ENCODE assay signal across 8 cellular contexts in the genomic region with DNA sequence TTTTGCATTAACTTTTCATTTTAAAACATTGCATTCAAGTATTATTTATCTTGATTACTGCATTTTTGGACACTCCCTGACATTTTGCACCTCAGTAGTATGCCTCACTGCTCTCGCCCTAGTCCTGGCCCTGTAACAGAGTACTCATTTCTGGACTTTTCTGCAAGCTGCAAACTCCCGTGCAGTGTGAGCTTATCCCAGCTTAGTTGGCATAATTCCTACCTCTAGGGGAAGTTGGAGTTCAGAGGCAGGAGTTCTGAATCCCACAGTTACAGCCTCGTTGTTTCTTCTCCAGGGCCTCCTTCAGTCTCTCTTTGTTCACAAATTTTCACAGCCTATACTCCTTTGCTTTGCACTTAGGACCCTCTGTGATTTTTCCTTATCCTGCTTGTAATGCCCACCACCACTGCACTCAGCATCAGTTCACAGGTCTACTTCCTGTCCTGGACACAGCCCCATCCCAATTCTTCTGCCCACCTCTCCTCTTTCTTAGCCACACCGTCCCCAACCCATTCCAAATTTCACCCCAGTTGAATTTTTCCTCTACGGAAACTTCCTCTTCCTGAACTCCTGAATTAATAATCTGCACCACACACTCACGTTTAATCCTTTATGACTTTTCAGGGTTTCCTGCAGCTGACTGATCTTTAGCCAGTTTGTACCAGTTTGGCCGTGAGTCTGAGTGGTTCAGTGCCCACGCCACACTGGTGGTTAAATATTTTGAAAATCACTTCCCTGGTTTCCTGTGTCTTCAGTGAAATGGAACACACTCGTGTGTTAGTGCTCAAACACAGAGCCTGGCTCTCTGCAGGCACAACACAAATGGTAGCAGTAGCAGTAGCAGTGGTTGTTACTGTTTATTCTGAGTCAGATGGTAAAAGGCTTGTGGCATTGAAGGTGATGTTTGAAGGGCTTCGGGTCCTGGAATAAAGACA. TPM values are rescaled to one million over a fixed set of nuclear protein-coding genes. Genes with fewer than 3 reads are reported as not detected.
DNase-seq lines count a peak whose midpoint lies in the region; ATAC-seq and TF ChIP-seq lines count a peak whose summit lies in the region.

No MANE protein-coding gene starts in this region.

- DNase-seq in SK-N-SH (no peak), heart left ventricle (no peak), stromal cell of bone marrow (ENCODE audit: low read depth) (peak; percentile 27), suprapubic skin (ENCODE audit: low spot score in 2 of 2) (no peak), NCI-H510A (lab: John Stamatoyannopoulos, UW) (no peak), RKO (ENCODE audit: low spot score) (no peak)

- ATAC-seq in SK-N-SH treated with all-trans-retinoic acid at 6 μM for 48 hours (peak; percentile 78), heart left ventricle (peak; percentile 34 to 69 (median 50))

- H3F3A ChIP-seq in SK-N-SH (replicated peaks; ENCODE audit: insufficient read depth), result no peaks in the 10 kb centered on the region

- no peaks in the 10 kb centered on the region for H3K9me3 ChIP-seq in SK-N-SH
- no peaks in the 10 kb centered on the region for H3K9me3 ChIP-seq in heart left ventricle
- H3K9me3 ChIP-seq in suprapubic skin, result no peaks in the 10 kb centered on the region

- 66% methylated on average over 10 of the region's 10 CpGs for WGBS in SK-N-SH (ENCODE audit: low lambda C conversion rate)
- 47 to 61% (median 55%) methylated on average over 10 of the region's 10 CpGs for WGBS in heart left ventricle, 4 donors
- 55% methylated on average over 10 of the region's 10 CpGs for WGBS in suprapubic skin

- H3K36me3 ChIP-seq in SK-N-SH (replicated peaks in 1 of 2; ENCODE audit: control insufficient read depth in 1 of 2, insufficient read depth in 2 of 2, low read length in 1 of 2) (no peaks in the 10 kb centered on the region), heart left ventricle (no peaks in the 10 kb centered on the region), suprapubic skin (no peaks in the 10 kb centered on the region)

- TF ChIP-seq EP300 in SK-N-SH (IDR thresholded peaks at IDR 0.05; ENCODE audit: borderline replicate concordance in 1 of 2, low read depth in 1 of 2, low read length in 1 of 2), result no peak
- no peak for TF ChIP-seq EP300 in suprapubic skin (IDR thresholded peaks at IDR 0.05)

- H3K4me3 ChIP-seq in SK-N-SH (ENCODE audit: low read depth in 2 of 2, low read length in 1 of 2) (no peak overlapping the region), heart left ventricle (no peak overlapping the region), suprapubic skin (no peak overlapping the region)

- no peak overlapping the region for H3K4me2 ChIP-seq in SK-N-SH

- no peaks in the 10 kb centered on the region for H4K20me1 ChIP-seq in SK-N-SH (ENCODE audit: insufficient read depth)

- no peaks in the 10 kb centered on the region for H3K9me2 ChIP-seq in SK-N-SH

- H3K27me3 ChIP-seq in SK-N-SH (ENCODE audit: insufficient read depth) (no peaks in the 10 kb centered on the region), heart left ventricle (no peaks in the 10 kb centered on the region), suprapubic skin (no peaks in the 10 kb centered on the region)

- TF ChIP-seq CTCF in SK-N-SH (IDR thresholded peaks at IDR 0.05) (no peak; the same call in 1 of the 2 replicates), VCaP (conservative IDR thresholded peaks at IDR 0.05) (peak; percentile 40), heart left ventricle (IDR thresholded peaks at IDR 0.05) (peak in 5 of 12 donors; percentile 10 to 32 (median 22)), suprapubic skin (IDR thresholded peaks at IDR 0.05) (no peak)

- intact Hi-C loops in heart left ventricle (cut with DNase I), result loop anchor here in 2 of 10 donors (2.0 to 10.0 kb wide), 2 partner anchors 28 to 54 kb away; no protein-coding TSS in a partner anchor

- TF ChIP-seq RAD21 in SK-N-SH (IDR thresholded peaks at IDR 0.05; ENCODE audit: low read length), result no peak

- H3K4me1 ChIP-seq in SK-N-SH (ENCODE audit: control insufficient read depth in 1 of 2, insufficient read depth in 2 of 2, low read depth in 1 of 2, low read length in 1 of 2) (no peaks in the 10 kb centered on the region), heart left ventricle (peaks cover 0 to 26% (median 15%) of the 10 kb centered on the region in 12 donors), suprapubic skin (peaks cover 13% of the 10 kb centered on the region)

- H2AFZ ChIP-seq in SK-N-SH (ENCODE audit: low read depth), result no peak overlapping the region

- H3K9ac ChIP-seq in SK-N-SH, result no peak overlapping the region

- CTCF ChIA-PET in SK-N-SH (lab: Yijun Ruan, JAX), result interaction anchor here (1.4 kb wide), 1 partner anchor 28 kb away, joined by 4 read pairs; no protein-coding TSS in a partner anchor

- H3K79me2 ChIP-seq in SK-N-SH (ENCODE audit: insufficient read depth), result no peaks in the 10 kb centered on the region

- H3K27ac ChIP-seq in SK-N-SH (ENCODE audit: low read depth in 2 of 2, low read length in 1 of 2) (no peak overlapping the region), VCaP (peak overlapping the region; percentile 66), heart left ventricle (peak overlapping the region in 8 of 12 donors; percentile 17 to 61 (median 48)), suprapubic skin (no peak overlapping the region)

- no peak for TF ChIP-seq POLR2A in heart left ventricle (IDR thresholded peaks at IDR 0.05)
- TF ChIP-seq POLR2A in suprapubic skin (IDR thresholded peaks at IDR 0.05), result no peak

- POLR2A ChIA-PET in SK-N-SH (lab: Yijun Ruan, JAX), result no interaction called here

TF ChIP-seq in SK-N-SH treated with all-trans-retinoic acid at 6 μM for 48 hours, 23 proteins besides CTCF, POLR2A, EP300 and RAD21:
- TF ChIP-seq BACH2 (CRISPR knock-in tag; IDR thresholded peaks at IDR 0.05; ENCODE audit: borderline replicate concordance), result no peak
- TF ChIP-seq ISL1 (CRISPR knock-in tag; IDR thresholded peaks at IDR 0.05), result no peak
- no peak for TF ChIP-seq ZNF70 (CRISPR knock-in tag; IDR thresholded peaks at IDR 0.05)
- no peak for TF ChIP-seq TCF4 (CRISPR knock-in tag; IDR thresholded peaks at IDR 0.05; ENCODE audit: borderline replicate concordance)
- TF ChIP-seq ZNF565 (CRISPR knock-in tag; conservative IDR thresholded peaks at IDR 0.05; ENCODE audit: low read depth), result no peak
- no peak for TF ChIP-seq GLIS3 (CRISPR knock-in tag; IDR thresholded peaks at IDR 0.05)
- no peak for TF ChIP-seq OSR1 (CRISPR knock-in tag; IDR thresholded peaks at IDR 0.05)
- no peak for TF ChIP-seq ARNTL (CRISPR knock-in tag; IDR thresholded peaks at IDR 0.05; ENCODE audit: borderline replicate concordance, low read depth)
- TF ChIP-seq ZFP30 (CRISPR knock-in tag; IDR thresholded peaks at IDR 0.05), result no peak
- TF ChIP-seq ESRRG (CRISPR knock-in tag; IDR thresholded peaks at IDR 0.05), result no peak
- TF ChIP-seq ZNF8 (CRISPR knock-in tag; IDR thresholded peaks at IDR 0.05), result no peak
- TF ChIP-seq CSDC2 (CRISPR knock-in tag; IDR thresholded peaks at IDR 0.05), result no peak
TF ChIP-seq in SK-N-SH treated with all-trans-retinoic acid at 6 μM for 48 hours: peak in this region for 0.

TF ChIP-seq in SK-N-SH, 30 proteins besides CTCF, POLR2A, EP300 and RAD21:
- no peak for TF ChIP-seq SMC3 (IDR thresholded peaks at IDR 0.05; ENCODE audit: low read depth, low read length)
- no peak for TF ChIP-seq RCOR1 (IDR thresholded peaks at IDR 0.05; ENCODE audit: low read length)
- TF ChIP-seq MEF2A (IDR thresholded peaks at IDR 0.05; ENCODE audit: borderline replicate concordance, low read depth), result no peak
- no peak for TF ChIP-seq GATA2 (CRISPR knock-in tag; IDR thresholded peaks at IDR 0.05)
- TF ChIP-seq MXI1 (IDR thresholded peaks at IDR 0.05; ENCODE audit: low read depth, low read length), result no peak
- no peak for TF ChIP-seq TCF12 (IDR thresholded peaks at IDR 0.05)
- no peak for TF ChIP-seq NRF1 (IDR thresholded peaks at IDR 0.05; ENCODE audit: low read depth, low read length)
- no peak for TF ChIP-seq NFIC (IDR thresholded peaks at IDR 0.05; ENCODE audit: borderline replicate concordance)
- no peak for TF ChIP-seq EZH2phosphoT487 (IDR thresholded peaks at IDR 0.05; ENCODE audit: borderline replicate concordance, low read depth)
- TF ChIP-seq TAF1 (IDR thresholded peaks at IDR 0.05; ENCODE audit: borderline replicate concordance, low read depth, low read length), result no peak
- TF ChIP-seq, protein P1, sequence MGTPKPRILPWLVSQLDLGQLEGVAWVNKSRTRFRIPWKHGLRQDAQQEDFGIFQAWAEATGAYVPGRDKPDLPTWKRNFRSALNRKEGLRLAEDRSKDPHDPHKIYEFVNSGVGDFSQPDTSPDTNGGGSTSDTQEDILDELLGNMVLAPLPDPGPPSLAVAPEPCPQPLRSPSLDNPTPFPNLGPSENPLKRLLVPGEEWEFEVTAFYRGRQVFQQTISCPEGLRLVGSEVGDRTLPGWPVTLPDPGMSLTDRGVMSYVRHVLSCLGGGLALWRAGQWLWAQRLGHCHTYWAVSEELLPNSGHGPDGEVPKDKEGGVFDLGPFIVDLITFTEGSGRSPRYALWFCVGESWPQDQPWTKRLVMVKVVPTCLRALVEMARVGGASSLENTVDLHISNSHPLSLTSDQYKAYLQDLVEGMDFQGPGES (IDR thresholded peaks at IDR 0.05; ENCODE audit: low read depth, low read length), result no peak
- TF ChIP-seq, protein P2, sequence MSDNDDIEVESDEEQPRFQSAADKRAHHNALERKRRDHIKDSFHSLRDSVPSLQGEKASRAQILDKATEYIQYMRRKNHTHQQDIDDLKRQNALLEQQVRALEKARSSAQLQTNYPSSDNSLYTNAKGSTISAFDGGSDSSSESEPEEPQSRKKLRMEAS (IDR thresholded peaks at IDR 0.05; ENCODE audit: low read depth), result no peak
- no peak for TF ChIP-seq FOXM1 (IDR thresholded peaks at IDR 0.05; ENCODE audit: low read depth)
- no peak for TF ChIP-seq POLR2AphosphoS5 (IDR thresholded peaks at IDR 0.05; ENCODE audit: low read depth, low read length)
- TF ChIP-seq ELF1 (IDR thresholded peaks at IDR 0.05), result no peak
- no peak for TF ChIP-seq SIN3A (IDR thresholded peaks at IDR 0.05; ENCODE audit: borderline replicate concordance, low read depth, low read length)
- TF ChIP-seq, protein P3, sequence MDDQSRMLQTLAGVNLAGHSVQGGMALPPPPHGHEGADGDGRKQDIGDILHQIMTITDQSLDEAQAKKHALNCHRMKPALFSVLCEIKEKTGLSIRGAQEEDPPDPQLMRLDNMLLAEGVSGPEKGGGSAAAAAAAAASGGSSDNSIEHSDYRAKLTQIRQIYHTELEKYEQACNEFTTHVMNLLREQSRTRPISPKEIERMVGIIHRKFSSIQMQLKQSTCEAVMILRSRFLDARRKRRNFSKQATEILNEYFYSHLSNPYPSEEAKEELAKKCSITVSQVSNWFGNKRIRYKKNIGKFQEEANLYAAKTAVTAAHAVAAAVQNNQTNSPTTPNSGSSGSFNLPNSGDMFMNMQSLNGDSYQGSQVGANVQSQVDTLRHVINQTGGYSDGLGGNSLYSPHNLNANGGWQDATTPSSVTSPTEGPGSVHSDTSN (IDR thresholded peaks at IDR 0.05), result no peak

RNA-seq across cellular contexts. Expression of a gene that starts 6.3 kb away (rescaled TPM):
- 22.7 and 23.0 TPM in 2 replicates for polyA plus RNA-seq in SK-N-SH (2012; rRNA removed)
- 18.4 and 19.0 TPM in 2 replicates for polyA plus RNA-seq in SK-N-SH (2012; cell fraction: cytosol; rRNA removed)
- polyA plus RNA-seq in SK-N-SH (2012; cell fraction: nucleus; rRNA removed), result 20.0 and 24.4 TPM in 2 replicates
- 100 to 1,000 TPM in 4 of 9 donors, 10 to 100 TPM in 5; 27.8 to 165 (median 93.5) TPM for total RNA-seq in heart left ventricle
- 10 to 100 TPM; 66.7 to 82.4 TPM for polyA plus RNA-seq in heart left ventricle
- 100 to 1,000 TPM in 3 of 4 donors, 10 to 100 TPM in 1; 98.4 to 308 (median 219) TPM for total RNA-seq in suprapubic skin

Comparison
In these comparisons a context has a peak if more than half of its experiments do, and no peak if none do; other contexts are left out.
1. H3K27ac ChIP-seq: peak in VCaP (single experiment) and heart left ventricle (8 of 12); none in SK-N-SH (0 of 2) and suprapubic skin (single experiment).